In the genomic region with DNA sequence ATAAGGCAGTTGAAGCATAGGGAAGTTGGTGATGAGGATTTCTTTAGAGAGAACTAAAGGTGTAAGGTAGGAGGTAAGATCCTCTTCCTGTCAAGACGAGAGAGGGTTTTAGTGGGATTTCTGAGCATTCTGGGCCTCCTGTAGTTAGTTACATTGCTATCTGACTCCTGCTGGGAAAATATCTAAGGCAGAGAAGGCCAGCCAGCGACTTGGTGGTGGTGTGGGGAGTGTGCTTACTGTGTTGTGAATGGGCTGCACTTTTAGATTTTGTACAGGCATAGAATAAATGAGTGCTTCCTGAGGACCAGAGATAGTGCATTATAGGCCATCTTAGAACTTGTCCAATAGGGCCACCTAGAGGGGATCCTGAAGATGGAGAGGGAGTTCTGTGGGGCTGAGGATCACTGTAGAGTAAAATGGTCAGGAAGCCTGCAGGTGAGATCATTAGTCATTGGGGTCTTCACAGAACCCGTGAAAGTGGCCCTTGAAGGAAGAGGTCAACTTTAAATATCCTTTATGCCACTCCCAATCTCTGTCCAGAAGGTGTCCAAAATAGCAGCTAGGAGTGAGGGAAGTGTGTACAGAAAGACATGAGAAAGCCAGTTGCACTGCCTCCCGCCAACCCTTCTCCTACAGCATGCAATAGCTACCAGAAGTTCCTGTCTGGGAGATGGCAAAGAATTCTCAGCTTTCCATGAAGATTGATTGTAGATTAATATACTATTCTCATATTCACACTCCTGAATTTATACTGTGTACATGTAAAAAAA, we compare ENCODE assay signal across 8 cellular contexts.
DNase-seq lines count a peak whose midpoint lies in the region; ATAC-seq and TF ChIP-seq lines count a peak whose summit lies in the region.

No MANE protein-coding gene starts in this region.

- DNase-seq in A673 (ENCODE audit: low spot score) (peak; percentile 63), GM23338 (ENCODE audit: low spot score) (peak; percentile 75), NCI-H69 (lab: John Stamatoyannopoulos, UW) (peak; percentile 90), epithelial cell of esophagus (ENCODE audit: low read depth) (peak; percentile 63), caudate nucleus (lab: John Stamatoyannopoulos, UW) (no peak), uterus (no peak)
- DNase-seq in activated CD4-positive, CD25-positive, alpha-beta regulatory T cell (lab: John Stamatoyannopoulos, UW): no peak

- H3K4me1 ChIP-seq in A673 (ENCODE audit: insufficient read depth, low read length, poor library complexity, severe bottlenecking): no peaks in the 10 kb centered on the region
- H3K4me1 ChIP-seq in GM23338 (ENCODE audit: insufficient read depth): no peaks in the 10 kb centered on the region
- H3K4me1 ChIP-seq in uterus: no peaks in the 10 kb centered on the region

- no peaks in the 10 kb centered on the region for H3K9me3 Mint-ChIP-seq in GM23338

- H3K36me3 ChIP-seq in A673 (ENCODE audit: insufficient read depth, low read length, poor library complexity, severe bottlenecking): no peaks in the 10 kb centered on the region
- no peaks in the 10 kb centered on the region for H3K36me3 ChIP-seq in GM23338 (ENCODE audit: insufficient read depth)
- H3K36me3 ChIP-seq in uterus: no peaks in the 10 kb centered on the region

- no peak overlapping the region for H3K4me2 ChIP-seq in GM23338

- H4K20me1 ChIP-seq in GM23338 (replicated peaks; ENCODE audit: insufficient read depth): no peaks in the 10 kb centered on the region

- no peaks in the 10 kb centered on the region for H3K79me2 ChIP-seq in GM23338 (replicated peaks; ENCODE audit: insufficient read depth)

- no TSS peak for BruUV-seq in A673 (replicated peaks; lab: Mats Ljungman, UMichigan)

- H3K27ac Mint-ChIP-seq in GM23338: no peak overlapping the region

- H3F3A ChIP-seq in GM23338 (replicated peaks; ENCODE audit: low read depth): no peaks in the 10 kb centered on the region

- H3K4me3 Mint-ChIP-seq in GM23338: no peak overlapping the region

- no peaks in the 10 kb centered on the region for H3K36me3 Mint-ChIP-seq in GM23338 (ENCODE audit: low read depth)

- no peak overlapping the region; the same call in 1 of the 2 replicates for H2AFZ ChIP-seq in GM23338

- H3K27ac ChIP-seq in A673 (ENCODE audit: low read depth, low read length, poor library complexity, severe bottlenecking) (no peak overlapping the region), GM23338 (ENCODE audit: low read depth) (no peak overlapping the region), caudate nucleus (ENCODE audit: low read depth, low read length) (no peak overlapping the region), uterus (no peak overlapping the region)

- TF ChIP-seq CTCF in A673 (conservative IDR thresholded peaks at IDR 0.05; ENCODE audit: low read depth, low read length): peak; percentile 65
- TF ChIP-seq CTCF in GM23338 (conservative IDR thresholded peaks at IDR 0.05; ENCODE audit: low read depth in 2 of 2): peak; percentile 74 to 86
- peak; percentile 71 for TF ChIP-seq CTCF in epithelial cell of esophagus (IDR thresholded peaks at IDR 0.05; ENCODE audit: insufficient read depth, low read depth, low read length, missing control alignments)
- TF ChIP-seq CTCF in uterus (IDR thresholded peaks at IDR 0.05): no peak

- POLR2A ChIA-PET in A673 (lab: Charles Lee; ENCODE audit: low non-redundant PET): no interaction called here

- TF ChIP-seq POLR2A in uterus (IDR thresholded peaks at IDR 0.05): no peak

- intact Hi-C loops in A673 (cut with micrococcal nuclease; ENCODE audit: unreplicated experiment) (loop anchor here (1.0 to 5.0 kb wide), 4 partner anchors 319 to 1089 kb away; no protein-coding TSS in a partner anchor), uterus (cut with DNase I; ENCODE audit: low total_unique reads) (no loop called here)

- H3K4me1 Mint-ChIP-seq in GM23338: peaks cover 15% of the 10 kb centered on the region; the same call in 2 of the 3 replicates

- H3K27me3 Mint-ChIP-seq in GM23338 (ENCODE audit: insufficient read depth, low read depth, poor library complexity): peaks cover 3% of the 10 kb centered on the region

- CTCF ChIA-PET in A673 (lab: Charles Lee): interaction anchor here (1.0 to 2.1 kb wide), 2 partner anchors 320 kb away, joined by 4 to 7 read pairs; no protein-coding TSS in a partner anchor

- no peak overlapping the region for H3K4me3 ChIP-seq in A673 (ENCODE audit: low read depth, low read length, poor library complexity, severe bottlenecking)
- no peak overlapping the region for H3K4me3 ChIP-seq in GM23338
- H3K4me3 ChIP-seq in epithelial cell of esophagus (ENCODE audit: low read length): no peak overlapping the region
- H3K4me3 ChIP-seq in uterus: no peak overlapping the region

- peak; percentile 99 for ATAC-seq in GM23338
- ATAC-seq in esophagus mucosa: no peak

- H3K9me2 ChIP-seq in GM23338 (ENCODE audit: insufficient read depth): no peaks in the 10 kb centered on the region

- H3K27me3 ChIP-seq in A673 (replicated peaks; ENCODE audit: insufficient read depth, low read depth, low read length, poor library complexity) (no peaks in the 10 kb centered on the region), GM23338 (ENCODE audit: insufficient read depth) (no peaks in the 10 kb centered on the region), uterus (no peaks in the 10 kb centered on the region)

- H3K9me3 ChIP-seq in A673 (ENCODE audit: low read depth, low read length, poor library complexity, severe bottlenecking) (no peaks in the 10 kb centered on the region), uterus (no peaks in the 10 kb centered on the region)

TF ChIP-seq in GM23338, 12 proteins besides CTCF, POLR2A, EP300 and RAD21 (continues in another document):
- TF ChIP-seq CREB1 (CRISPR knock-in tag; IDR thresholded peaks at IDR 0.05; ENCODE audit: low read depth) (no peak), JUNB (IDR thresholded peaks at IDR 0.05; ENCODE audit: unreplicated experiment) (no peak), STAT1 (IDR thresholded peaks at IDR 0.05; ENCODE audit: unreplicated experiment) (no peak), ZNF114 (CRISPR knock-in tag; IDR thresholded peaks at IDR 0.05) (no peak)
- TF ChIP-seq, protein P1, sequence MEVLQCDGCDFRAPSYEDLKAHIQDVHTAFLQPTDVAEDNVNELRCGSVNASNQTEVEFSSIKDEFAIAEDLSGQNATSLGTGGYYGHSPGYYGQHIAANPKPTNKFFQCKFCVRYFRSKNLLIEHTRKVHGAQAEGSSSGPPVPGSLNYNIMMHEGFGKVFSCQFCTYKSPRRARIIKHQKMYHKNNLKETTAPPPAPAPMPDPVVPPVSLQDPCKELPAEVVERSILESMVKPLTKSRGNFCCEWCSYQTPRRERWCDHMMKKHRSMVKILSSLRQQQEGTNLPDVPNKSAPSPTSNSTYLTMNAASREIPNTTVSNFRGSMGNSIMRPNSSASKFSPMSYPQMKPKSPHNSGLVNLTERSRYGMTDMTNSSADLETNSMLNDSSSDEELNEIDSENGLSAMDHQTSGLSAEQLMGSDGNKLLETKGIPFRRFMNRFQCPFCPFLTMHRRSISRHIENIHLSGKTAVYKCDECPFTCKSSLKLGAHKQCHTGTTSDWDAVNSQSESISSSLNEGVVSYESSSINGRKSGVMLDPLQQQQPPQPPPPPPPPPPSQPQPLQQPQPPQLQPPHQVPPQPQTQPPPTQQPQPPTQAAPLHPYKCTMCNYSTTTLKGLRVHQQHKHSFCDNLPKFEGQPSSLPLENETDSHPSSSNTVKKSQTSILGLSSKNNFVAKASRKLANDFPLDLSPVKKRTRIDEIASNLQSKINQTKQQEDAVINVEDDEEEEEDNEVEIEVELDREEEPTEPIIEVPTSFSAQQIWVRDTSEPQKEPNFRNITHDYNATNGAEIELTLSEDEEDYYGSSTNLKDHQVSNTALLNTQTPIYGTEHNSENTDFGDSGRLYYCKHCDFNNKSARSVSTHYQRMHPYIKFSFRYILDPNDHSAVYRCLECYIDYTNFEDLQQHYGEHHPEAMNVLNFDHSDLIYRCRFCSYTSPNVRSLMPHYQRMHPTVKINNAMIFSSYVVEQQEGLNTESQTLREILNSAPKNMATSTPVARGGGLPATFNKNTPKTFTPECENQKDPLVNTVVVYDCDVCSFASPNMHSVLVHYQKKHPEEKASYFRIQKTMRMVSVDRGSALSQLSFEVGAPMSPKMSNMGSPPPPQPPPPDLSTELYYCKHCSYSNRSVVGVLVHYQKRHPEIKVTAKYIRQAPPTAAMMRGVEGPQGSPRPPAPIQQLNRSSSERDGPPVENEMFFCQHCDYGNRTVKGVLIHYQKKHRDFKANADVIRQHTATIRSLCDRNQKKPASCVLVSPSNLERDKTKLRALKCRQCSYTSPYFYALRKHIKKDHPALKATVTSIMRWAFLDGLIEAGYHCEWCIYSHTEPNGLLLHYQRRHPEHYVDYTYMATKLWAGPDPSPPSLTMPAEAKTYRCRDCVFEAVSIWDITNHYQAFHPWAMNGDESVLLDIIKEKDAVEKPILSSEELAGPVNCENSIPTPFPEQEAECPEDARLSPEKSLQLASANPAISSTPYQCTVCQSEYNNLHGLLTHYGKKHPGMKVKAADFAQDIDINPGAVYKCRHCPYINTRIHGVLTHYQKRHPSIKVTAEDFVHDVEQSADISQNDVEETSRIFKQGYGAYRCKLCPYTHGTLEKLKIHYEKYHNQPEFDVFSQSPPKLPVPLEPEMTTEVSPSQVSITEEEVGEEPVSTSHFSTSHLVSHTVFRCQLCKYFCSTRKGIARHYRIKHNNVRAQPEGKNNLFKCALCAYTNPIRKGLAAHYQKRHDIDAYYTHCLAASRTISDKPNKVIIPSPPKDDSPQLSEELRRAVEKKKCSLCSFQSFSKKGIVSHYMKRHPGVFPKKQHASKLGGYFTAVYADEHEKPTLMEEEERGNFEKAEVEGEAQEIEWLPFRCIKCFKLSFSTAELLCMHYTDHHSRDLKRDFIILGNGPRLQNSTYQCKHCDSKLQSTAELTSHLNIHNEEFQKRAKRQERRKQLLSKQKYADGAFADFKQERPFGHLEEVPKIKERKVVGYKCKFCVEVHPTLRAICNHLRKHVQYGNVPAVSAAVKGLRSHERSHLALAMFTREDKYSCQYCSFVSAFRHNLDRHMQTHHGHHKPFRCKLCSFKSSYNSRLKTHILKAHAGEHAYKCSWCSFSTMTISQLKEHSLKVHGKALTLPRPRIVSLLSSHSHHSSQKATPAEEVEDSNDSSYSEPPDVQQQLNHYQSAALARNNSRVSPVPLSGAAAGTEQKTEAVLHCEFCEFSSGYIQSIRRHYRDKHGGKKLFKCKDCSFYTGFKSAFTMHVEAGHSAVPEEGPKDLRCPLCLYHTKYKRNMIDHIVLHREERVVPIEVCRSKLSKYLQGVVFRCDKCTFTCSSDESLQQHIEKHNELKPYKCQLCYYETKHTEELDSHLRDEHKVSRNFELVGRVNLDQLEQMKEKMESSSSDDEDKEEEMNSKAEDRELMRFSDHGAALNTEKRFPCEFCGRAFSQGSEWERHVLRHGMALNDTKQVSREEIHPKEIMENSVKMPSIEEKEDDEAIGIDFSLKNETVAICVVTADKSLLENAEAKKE (CRISPR knock-in tag; IDR thresholded peaks at IDR 0.05): no peak

Comparison
In these comparisons a context has a peak if more than half of its experiments do, and no peak if none do; other contexts are left out.
1. DNase-seq: peak in A673 (single experiment), GM23338 (single experiment), NCI-H69 (single experiment) and epithelial cell of esophagus (single experiment); none in activated CD4-positive, CD25-positive, alpha-beta regulatory T cell (0 of 4), caudate nucleus (0 of 61) and uterus (0 of 2).
2. CTCF ChIP-seq: peak in A673 (single experiment), GM23338 (2 of 2) and epithelial cell of esophagus (single experiment); none in uterus (0 of 4).